35 cellular contexts compared by ENCODE assay signal in the genomic region with DNA sequence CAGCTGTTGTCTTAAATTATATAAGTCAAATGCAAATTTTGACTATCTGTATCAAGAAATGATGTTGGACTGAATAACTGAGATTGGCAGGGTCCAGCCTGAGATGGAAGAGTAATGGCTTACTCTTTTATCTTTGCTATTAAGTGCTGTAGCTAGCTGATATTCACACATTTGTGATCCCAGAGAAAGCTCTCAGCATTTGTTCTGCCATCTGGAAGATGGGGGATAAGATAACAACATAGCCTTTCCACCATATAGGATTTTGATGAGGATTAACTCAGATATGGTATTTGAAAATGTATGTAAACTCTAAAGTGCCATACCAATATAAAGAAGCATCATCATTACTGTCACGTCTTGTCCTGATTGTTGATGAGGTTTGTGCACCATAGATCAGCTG.
"Had no signal": no experiment of that assay in that cellular context is flagged by ENCODE, and none has a peak within 500 bp of the region (broad histone marks: within the 10 kb centered on the region; RNA-seq: fewer than 3 reads in every experiment).

No MANE protein-coding gene starts in this region.

- H3K27me3 ChIP-seq: MG63 had no signal

- H3K4me2 ChIP-seq: KMS-11 had no signal

- H3K9me3 ChIP-seq: MG63 had no signal

- H3K9ac ChIP-seq: KMS-11 had no signal

- H3K36me3 ChIP-seq: MG63 had no signal

- DNase-seq: Karpas-422, Kasumi-1, KG1, MG63, MM.1S, MV-4-11, NCI-H1048, NCI-H1092, NCI-H1092 treated with DMSO at 0.1 percent for 48 hours, NCI-H1105, NCI-H1105 treated with DMSO at 0.1 percent for 48 hours, NCI-H1417, NCI-H1417 treated with DMSO at 0.1 percent for 48 hours, NCI-H1436, NCI-H1436 treated with DMSO at 0.1 percent for 48 hours, NCI-H146, NCI-H1694, NCI-H1694 treated with DMSO at 0.1 percent for 48 hours, NCI-H187, NCI-H187 treated with DMSO at 0.1 percent for 48 hours, NCI-H1930, NCI-H2029, NCI-H2029 treated with DMSO at 0.1 percent for 48 hours, NCI-H2081, NCI-H2081 treated with DMSO at 0.1 percent for 48 hours, NCI-H2107, NCI-H2171, NCI-H2171 treated with DMSO at 0.1 percent for 48 hours, NCI-H2227 treated with DMSO at 0.1 percent for 48 hours, NCI-H226, NCI-H345, NCI-H446, NCI-H446 treated with DMSO at 0.1 percent for 48 hours, NCI-H510A had no signal

- H3K27ac ChIP-seq: KMS-11 had no signal

- H3K4me3 ChIP-seq: MG63 had no signal
